1 cellular context compared by ENCODE assay signal in the genomic region with DNA sequence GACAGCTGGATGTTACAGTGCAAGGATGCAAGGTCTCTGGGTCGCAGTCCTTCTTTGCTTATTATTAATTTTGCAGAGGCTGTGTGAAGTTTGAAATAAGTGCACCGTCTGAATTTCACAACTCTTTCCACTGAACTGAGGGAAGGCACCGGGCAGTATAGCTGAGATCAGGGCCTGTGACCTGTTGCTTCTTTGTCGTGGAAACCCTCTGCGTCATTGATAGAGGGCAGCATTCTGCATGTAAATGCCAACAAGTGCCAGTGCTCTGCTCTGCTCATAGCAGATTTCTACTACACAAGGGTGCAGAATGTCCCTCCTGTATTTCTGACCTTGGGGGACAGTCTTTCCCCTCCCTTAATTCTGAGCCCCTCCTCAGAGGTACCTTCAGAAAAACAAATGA.
TF ChIP-seq lines count a peak whose summit lies in the region.

No MANE protein-coding gene starts in this region.

TF ChIP-seq in HCT116, 20 proteins besides CTCF, POLR2A, EP300 and RAD21 (continued from another document):
- TF ChIP-seq, protein P1, sequence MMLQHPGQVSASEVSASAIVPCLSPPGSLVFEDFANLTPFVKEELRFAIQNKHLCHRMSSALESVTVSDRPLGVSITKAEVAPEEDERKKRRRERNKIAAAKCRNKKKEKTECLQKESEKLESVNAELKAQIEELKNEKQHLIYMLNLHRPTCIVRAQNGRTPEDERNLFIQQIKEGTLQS (IDR thresholded peaks at IDR 0.05): no peak
- TF ChIP-seq, protein P2, sequence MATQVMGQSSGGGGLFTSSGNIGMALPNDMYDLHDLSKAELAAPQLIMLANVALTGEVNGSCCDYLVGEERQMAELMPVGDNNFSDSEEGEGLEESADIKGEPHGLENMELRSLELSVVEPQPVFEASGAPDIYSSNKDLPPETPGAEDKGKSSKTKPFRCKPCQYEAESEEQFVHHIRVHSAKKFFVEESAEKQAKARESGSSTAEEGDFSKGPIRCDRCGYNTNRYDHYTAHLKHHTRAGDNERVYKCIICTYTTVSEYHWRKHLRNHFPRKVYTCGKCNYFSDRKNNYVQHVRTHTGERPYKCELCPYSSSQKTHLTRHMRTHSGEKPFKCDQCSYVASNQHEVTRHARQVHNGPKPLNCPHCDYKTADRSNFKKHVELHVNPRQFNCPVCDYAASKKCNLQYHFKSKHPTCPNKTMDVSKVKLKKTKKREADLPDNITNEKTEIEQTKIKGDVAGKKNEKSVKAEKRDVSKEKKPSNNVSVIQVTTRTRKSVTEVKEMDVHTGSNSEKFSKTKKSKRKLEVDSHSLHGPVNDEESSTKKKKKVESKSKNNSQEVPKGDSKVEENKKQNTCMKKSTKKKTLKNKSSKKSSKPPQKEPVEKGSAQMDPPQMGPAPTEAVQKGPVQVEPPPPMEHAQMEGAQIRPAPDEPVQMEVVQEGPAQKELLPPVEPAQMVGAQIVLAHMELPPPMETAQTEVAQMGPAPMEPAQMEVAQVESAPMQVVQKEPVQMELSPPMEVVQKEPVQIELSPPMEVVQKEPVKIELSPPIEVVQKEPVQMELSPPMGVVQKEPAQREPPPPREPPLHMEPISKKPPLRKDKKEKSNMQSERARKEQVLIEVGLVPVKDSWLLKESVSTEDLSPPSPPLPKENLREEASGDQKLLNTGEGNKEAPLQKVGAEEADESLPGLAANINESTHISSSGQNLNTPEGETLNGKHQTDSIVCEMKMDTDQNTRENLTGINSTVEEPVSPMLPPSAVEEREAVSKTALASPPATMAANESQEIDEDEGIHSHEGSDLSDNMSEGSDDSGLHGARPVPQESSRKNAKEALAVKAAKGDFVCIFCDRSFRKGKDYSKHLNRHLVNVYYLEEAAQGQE (IDR thresholded peaks at IDR 0.05; ENCODE audit: low read depth): no peak
- TF ChIP-seq EZH2 (IDR thresholded peaks at IDR 0.05): no peak
